ENCODE assay signal across 29 cellular contexts in genomic region chr4:16715482-16715881, GRCh38.
"Had no signal": no experiment of that assay in that cellular context is flagged by ENCODE, and none has a peak within 500 bp of the region (broad histone marks: within the 10 kb centered on the region; RNA-seq: fewer than 3 reads in every experiment).

No MANE protein-coding gene starts in this region.

- ATAC-seq: gastrocnemius medialis; left colon; pancreas; stimulated activated memory B cell treated with anti-CD40 and anti-IgM and Interleukin-4, amounts not matched to agents 10 μg/mL and 1 μg/mL and 100 μg/mL, for 72 hours; upper lobe of right lung had no signal

- H3K4me1 ChIP-seq: colonic mucosa, gastrocnemius medialis, pancreas, prostate gland, sigmoid colon, suprapubic skin, upper lobe of right lung had no signal

- H3K4me2 ChIP-seq: hepatocyte had no signal

- H3K27ac ChIP-seq: colonic mucosa, dorsolateral prefrontal cortex, gastrocnemius medialis, hepatocyte, pancreas, prostate gland, sigmoid colon, suprapubic skin, tibial artery, upper lobe of right lung, VCaP had no signal

- H3K36me3 ChIP-seq: colonic mucosa, gastrocnemius medialis, pancreas, prostate gland, sigmoid colon, suprapubic skin, tibial artery, upper lobe of right lung had no signal

- H2AFZ ChIP-seq: hepatocyte had no signal

- H3K4me3 ChIP-seq: colonic mucosa, dorsolateral prefrontal cortex, gastrocnemius medialis, hepatocyte, pancreas, prostate gland, sigmoid colon, suprapubic skin, tibial artery, upper lobe of right lung had no signal

- H3K9me3 ChIP-seq: colonic mucosa, gastrocnemius medialis, pancreas, prostate gland, sigmoid colon, suprapubic skin, tibial artery, upper lobe of right lung had no signal

- DNase-seq: activated CD4-positive, alpha-beta T cell treated with anti-CD3 and anti-CD28 coated beads for 48 hours; activated CD4-positive, alpha-beta T cell treated with anti-CD3 and anti-CD28 coated beads, Interleukin-2, amount 50 U/mL, for 48 hours; activated CD8-positive, alpha-beta memory T cell treated with anti-CD3 and anti-CD28 coated beads for 24 hours; activated effector memory CD4-positive, alpha-beta T cell treated with Interleukin-2 at 50 U/mL for 16 hours; activated naive CD4-positive, alpha-beta T cell treated with Interleukin-2 at 50 U/mL for 16 hours; activated naive CD8-positive, alpha-beta T cell treated with anti-CD3 and anti-CD28 coated beads for 36 hours; colonic mucosa; dorsolateral prefrontal cortex; effector memory CD4-positive, alpha-beta T cell; erythroblast; gastrocnemius medialis; glutamatergic neuron; left colon; naive B cell; pancreas; retina; sigmoid colon; small intestine; stimulated activated CD4-positive, alpha-beta T cell treated with anti-CD3 and anti-CD28 coated beads, Interleukin-4, amount 100 ng/mL, for 4 hours; stimulated activated CD8-positive, alpha-beta memory T cell treated with anti-CD3 and anti-CD28 coated beads, Interleukin-4, amount 100 ng/mL, for 48 hours; SW 1271; T-helper 9 cell; tibial artery; upper lobe of right lung had no signal

- H3K27me3 ChIP-seq: colonic mucosa, dorsolateral prefrontal cortex, gastrocnemius medialis, hepatocyte, pancreas, sigmoid colon, suprapubic skin, tibial artery, upper lobe of right lung had no signal
